25 cellular contexts compared by ENCODE assay signal in the genomic region with DNA sequence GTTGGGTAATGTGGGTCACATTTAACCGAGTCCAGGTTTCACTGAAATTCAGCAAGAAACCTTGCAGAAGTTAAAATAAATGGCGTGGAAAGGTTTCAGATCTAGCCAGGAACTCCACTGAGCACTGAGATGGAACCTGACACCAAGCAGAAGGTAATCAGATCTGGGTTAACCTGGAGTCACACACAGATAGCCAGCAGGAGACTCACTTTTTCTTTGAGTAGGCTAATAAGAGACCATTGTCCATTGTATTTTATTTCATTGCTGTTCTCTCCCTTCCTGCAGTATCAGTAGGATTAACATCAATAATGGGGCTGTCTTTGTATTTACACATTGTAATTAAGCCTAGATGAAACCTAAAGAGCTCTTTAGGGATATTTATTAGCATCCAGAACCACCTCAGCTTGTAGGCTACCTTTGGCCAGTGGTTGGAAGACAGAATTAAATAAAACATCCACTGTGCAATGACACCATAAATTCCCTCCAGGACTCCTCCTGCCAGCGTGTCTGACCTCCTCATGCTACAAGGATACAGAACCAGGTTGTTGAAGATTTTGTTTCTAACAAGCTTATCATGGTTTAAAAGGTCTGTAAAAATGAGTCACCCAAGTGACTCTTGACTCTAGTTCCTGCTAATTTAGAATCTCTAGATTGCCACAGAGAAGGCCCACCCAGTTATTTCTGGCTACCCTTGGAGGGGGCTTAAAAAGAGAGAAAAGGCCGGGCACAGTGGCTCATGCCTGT.
"Had no signal": no experiment of that assay in that cellular context is flagged by ENCODE, and none has a peak within 500 bp of the region (broad histone marks: within the 10 kb centered on the region; RNA-seq: fewer than 3 reads in every experiment).

No MANE protein-coding gene starts in this region.

- ATAC-seq: activated CD8-positive, alpha-beta T cell treated with anti-CD3 and anti-CD28 coated beads for 36 hours; activated T-cell treated with anti-CD3 and anti-CD28 coated beads, Interleukin-2, amount 50 U/mL, for 4 hours; left colon; naive thymus-derived CD4-positive, alpha-beta T cell; right cardiac atrium; T-helper 17 cell had no signal

- H3K27ac ChIP-seq: epithelial cell of prostate, parathyroid adenoma, spleen, transverse colon, uterus had no signal

- H3K9ac ChIP-seq: parathyroid adenoma had no signal

- H3K4me1 ChIP-seq: parathyroid adenoma, spleen, transverse colon, uterus had no signal

- H3K9me3 Mint-ChIP-seq: activated T-cell treated with anti-CD3 and anti-CD28 coated beads, Interleukin-2, amount 50 U/mL, for 4 hours; activated T-helper 2 cell treated with anti-CD3 and anti-CD28 coated beads, Interferon-gamma antibody, Interleukin-2, Interleukin-4, amounts not matched to agents 10 μg/mL and 5 μg/mL and 100 μg/mL, durations not matched to agents 14 hours and 24 hours and 36 hours had no signal

- H3K79me2 ChIP-seq: parathyroid adenoma had no signal

- DNase-seq: activated B cell treated with CpG ODN at 0.5 μM for 24 hours; activated CD4-positive, alpha-beta T cell treated with anti-CD3 and anti-CD28 coated beads, Interleukin-2, amount 50 U/mL, for 1 hour; activated CD8-positive, alpha-beta T cell treated with anti-CD3 and anti-CD28 coated beads for 36 hours; activated T-cell treated with anti-CD3 and anti-CD28 coated beads, Interleukin-2, amount 50 U/mL, for 4 hours; dermis blood vessel endothelial cell; effector CD4-positive, alpha-beta T cell; glutamatergic neuron; immature natural killer cell; kidney; left colon; midbrain; naive thymus-derived CD4-positive, alpha-beta T cell; occipital lobe; right cardiac atrium; spleen; stimulated activated naive CD4-positive, alpha-beta T cell treated with Interleukin-2 at 50 U/mL for 16 hours; T-helper 17 cell; T1000; transverse colon; uterus had no signal

- H3K4me1 Mint-ChIP-seq: activated B cell treated with CpG ODN at 0.5 μM for 24 hours; activated naive CD4-positive, alpha-beta T cell treated with anti-CD3 and anti-CD28 coated beads, Interleukin-2, amount 50 U/mL, for 24 hours; immature natural killer cell; naive thymus-derived CD4-positive, alpha-beta T cell; T-helper 17 cell had no signal

- H3K9me3 ChIP-seq: transverse colon had no signal

- H3K36me3 ChIP-seq: spleen, transverse colon, uterus had no signal

- H3K27me3 ChIP-seq: spleen, transverse colon, uterus had no signal

- H3K27ac Mint-ChIP-seq: activated B cell treated with CpG ODN at 0.5 μM for 24 hours; activated CD8-positive, alpha-beta T cell treated with anti-CD3 and anti-CD28 coated beads for 36 hours; activated naive CD4-positive, alpha-beta T cell treated with anti-CD3 and anti-CD28 coated beads, Interleukin-2, amount 50 U/mL, for 24 hours; activated T-helper 2 cell treated with anti-CD3 and anti-CD28 coated beads, Interferon-gamma antibody, Interleukin-2, Interleukin-4, amounts not matched to agents 10 μg/mL and 5 μg/mL and 100 μg/mL, durations not matched to agents 14 hours and 24 hours and 36 hours; immature natural killer cell; naive thymus-derived CD4-positive, alpha-beta T cell; T-helper 17 cell had no signal

- H3K36me3 Mint-ChIP-seq: activated naive CD4-positive, alpha-beta T cell treated with anti-CD3 and anti-CD28 coated beads, Interleukin-2, amount 50 U/mL, for 24 hours; naive thymus-derived CD4-positive, alpha-beta T cell had no signal

- H2AFZ ChIP-seq: parathyroid adenoma had no signal

- H3K27me3 Mint-ChIP-seq: activated B cell treated with CpG ODN at 0.5 μM for 24 hours; activated CD8-positive, alpha-beta T cell treated with anti-CD3 and anti-CD28 coated beads for 36 hours; activated naive CD4-positive, alpha-beta T cell treated with anti-CD3 and anti-CD28 coated beads, Interleukin-2, amount 50 U/mL, for 24 hours; naive thymus-derived CD4-positive, alpha-beta T cell; T-helper 17 cell had no signal

- H3K4me3 Mint-ChIP-seq: activated B cell treated with CpG ODN at 0.5 μM for 24 hours; activated CD8-positive, alpha-beta T cell treated with anti-CD3 and anti-CD28 coated beads for 36 hours; activated naive CD4-positive, alpha-beta T cell treated with anti-CD3 and anti-CD28 coated beads, Interleukin-2, amount 50 U/mL, for 24 hours; activated T-cell treated with anti-CD3 and anti-CD28 coated beads, Interleukin-2, amount 50 U/mL, for 4 hours; immature natural killer cell; naive thymus-derived CD4-positive, alpha-beta T cell; neural crest cell; T-helper 17 cell had no signal

- H3K4me3 ChIP-seq: spleen, transverse colon, uterus had no signal
